Comparison of ENCODE assay signal across 22 cellular contexts in genomic region chr1:118155106-118155505, GRCh38. TPM values are rescaled to one million over a fixed set of nuclear protein-coding genes. Genes with fewer than 3 reads are reported as not detected.
DNase-seq lines count a peak whose midpoint lies in the region; TF ChIP-seq lines count a peak whose summit lies in the region.
"Had no signal": no experiment of that assay in that cellular context is flagged by ENCODE, and none has a peak within 500 bp of the region (broad histone marks: within the 10 kb centered on the region; RNA-seq: fewer than 3 reads in every experiment).

No MANE protein-coding gene starts in this region.

- peak overlapping the region; percentile 69 for H3K27ac ChIP-seq in SJCRH30
- no peak overlapping the region for H3K27ac ChIP-seq in transverse colon
- H3K27ac ChIP-seq: GM23248 had no signal

- H3K27me3 ChIP-seq in SJCRH30 (no peaks in the 10 kb centered on the region), transverse colon (no peaks in the 10 kb centered on the region)
- H3K27me3 ChIP-seq: BE2C had no signal

- TF ChIP-seq CTCF in transverse colon (IDR thresholded peaks at IDR 0.05) (no peak), chondrocyte (IDR thresholded peaks at IDR 0.05) (no peak)

- H3K9me3 ChIP-seq in SJCRH30 (replicated peaks) (no peaks in the 10 kb centered on the region; the same call in 1 of the 2 replicates), transverse colon (no peaks in the 10 kb centered on the region)
- H3K9me3 ChIP-seq: BE2C had no signal

- no peak overlapping the region for H3K27ac Mint-ChIP-seq in chondrocyte (ENCODE audit: unreplicated experiment)
- H3K27ac Mint-ChIP-seq: CD4-positive, CD25-positive, alpha-beta regulatory T cell; CD8-positive, alpha-beta memory T cell; IgD-negative memory B cell had no signal

- H3K36me3 ChIP-seq in SJCRH30: no peaks in the 10 kb centered on the region
- H3K36me3 ChIP-seq in transverse colon: no peaks in the 10 kb centered on the region
- H3K36me3 ChIP-seq: BE2C had no signal

- in situ Hi-C loops in transverse colon (cut with MboI; ENCODE audit: low pct_ligation_motif_present in 1 of 4, low pct_unique_long_range_greater_than_20kb in 1 of 4, low sequenced_read_pairs in 3 of 4): loop anchor here in 2 of 4 donors (25.0 kb wide), 1 partner anchor 857 kb away; no protein-coding TSS in a partner anchor

- no peak overlapping the region for H3K4me3 ChIP-seq in SJCRH30
- H3K4me3 ChIP-seq in transverse colon: no peak overlapping the region
- H3K4me3 ChIP-seq: GM23248 had no signal

- H3K4me1 Mint-ChIP-seq in chondrocyte (ENCODE audit: low read depth): peaks cover 50% of the 10 kb centered on the region
- H3K4me1 Mint-ChIP-seq: CD4-positive, CD25-positive, alpha-beta regulatory T cell; CD8-positive, alpha-beta memory T cell; IgD-negative memory B cell had no signal

- no peaks in the 10 kb centered on the region for H3K9me3 Mint-ChIP-seq in chondrocyte (ENCODE audit: low read depth)
- H3K9me3 Mint-ChIP-seq: CD4-positive, CD25-positive, alpha-beta regulatory T cell; IgD-negative memory B cell had no signal

- H3K4me1 ChIP-seq in SJCRH30 (peaks cover 24% of the 10 kb centered on the region), transverse colon (no peaks in the 10 kb centered on the region)
- H3K4me1 ChIP-seq: BE2C had no signal

- intact Hi-C loops in transverse colon (cut with DNase I; ENCODE audit: low total_unique reads): loop anchor here (10.0 kb wide), 1 partner anchor 850 kb away; no protein-coding TSS in a partner anchor

- H3K27me3 Mint-ChIP-seq in chondrocyte (ENCODE audit: low read depth): no peaks in the 10 kb centered on the region

- no peak overlapping the region for H3K4me3 Mint-ChIP-seq in chondrocyte (ENCODE audit: unreplicated experiment)
- H3K4me3 Mint-ChIP-seq: CD4-positive, CD25-positive, alpha-beta regulatory T cell; CD8-positive, alpha-beta memory T cell; IgD-negative memory B cell had no signal

- DNase-seq in NCI-H146 (lab: John Stamatoyannopoulos, UW): peak; percentile 68
- peak; percentile 62 for DNase-seq in NCI-H345 treated with DMSO at 0.1 percent for 48 hours (lab: John Stamatoyannopoulos, UW; ENCODE audit: unreplicated experiment)
- peak in 1 of 2 experiments; percentile 19 for DNase-seq in SJCRH30
- DNase-seq in UCSD-AML1 (lab: John Stamatoyannopoulos, UW; ENCODE audit: unreplicated experiment): no peak
- no peak for DNase-seq in occipital lobe (lab: John Stamatoyannopoulos, UW)
- DNase-seq in transverse colon: no peak
- no peak for DNase-seq in chondrocyte (ENCODE audit: low spot score)
- DNase-seq: ACHN; BE2C; C1 segment of cervical spinal cord; CD4-positive, CD25-positive, alpha-beta regulatory T cell; CD8-positive, alpha-beta memory T cell; COR-L47; DMS 273 treated with DMSO at 0.1 percent for 48 hours; DMS53; DND-41; EL; GDM1; GM23248; HCEC 1CT had no signal

- H3K36me3 Mint-ChIP-seq in chondrocyte (ENCODE audit: low read depth): no peaks in the 10 kb centered on the region
- H3K36me3 Mint-ChIP-seq: CD4-positive, CD25-positive, alpha-beta regulatory T cell; CD8-positive, alpha-beta memory T cell; IgD-negative memory B cell had no signal

- 84 to 88% methylated on average over 1 of the region's 1 CpG for WGBS in transverse colon (ENCODE audit: low coverage in 1 of 2), 2 donors

- no peak for TF ChIP-seq EP300 in transverse colon (IDR thresholded peaks at IDR 0.05; ENCODE audit: low read depth)

- TF ChIP-seq POLR2A in transverse colon (IDR thresholded peaks at IDR 0.05): no peak

RNA-seq across cellular contexts. Expression of gene SPAG17, which starts 29.9 kb away (rescaled TPM):
- total RNA-seq in SJCRH30 (2014; rRNA removed; shearing (Covaris generic)): 0.03 and 0.18 TPM in 2 replicates
- 0.78 TPM for total RNA-seq in occipital lobe
- not detected for total RNA-seq in transverse colon
- 0.30 to 0.82 TPM in 2 of 3 replicates, not detected in the other for total RNA-seq in chondrocyte
- total RNA-seq: CD4-positive, CD25-positive, alpha-beta regulatory T cell; CD8-positive, alpha-beta memory T cell; GM23248; HepG2 had no signal

Comparison
In these comparisons a context has a peak if more than half of its experiments do, and no peak if none do; other contexts are left out.
1. DNase-seq: peak in NCI-H146 (single experiment) and NCI-H345 treated with DMSO at 0.1 percent for 48 hours (single experiment); none in UCSD-AML1 (single experiment), occipital lobe (single experiment), transverse colon (single experiment) and chondrocyte (single experiment).